9 cellular contexts compared by ENCODE assay signal in the genomic region with DNA sequence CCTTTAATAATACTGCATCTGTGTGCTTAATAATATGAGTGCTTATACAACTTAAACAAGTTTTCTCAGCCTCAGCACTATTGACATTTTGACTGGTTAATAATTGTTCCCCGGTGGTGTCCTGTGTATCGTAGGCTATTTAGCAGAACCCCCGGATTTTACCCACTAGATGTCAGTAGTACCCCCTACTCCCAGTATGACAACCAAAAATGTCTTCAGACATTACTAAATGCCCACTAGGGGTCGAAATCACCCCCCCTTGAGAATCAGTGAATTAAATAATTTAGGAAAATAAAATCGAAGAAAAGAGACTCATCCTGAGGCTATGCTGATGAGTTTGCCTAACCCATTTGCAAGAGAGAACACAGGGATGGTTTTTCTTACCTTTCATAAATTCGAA.
DNase-seq lines count a peak whose midpoint lies in the region; ATAC-seq and TF ChIP-seq lines count a peak whose summit lies in the region.
"Had no signal": no experiment of that assay in that cellular context is flagged by ENCODE, and none has a peak within 500 bp of the region (broad histone marks: within the 10 kb centered on the region; RNA-seq: fewer than 3 reads in every experiment).

No MANE protein-coding gene starts in this region.

- H3K27me3 ChIP-seq in liver (ENCODE audit: control insufficient read depth in 4 of 4, insufficient read depth in 4 of 4, low read length in 3 of 4) = peaks cover 0 to 3% (median 0%) of the 10 kb centered on the region in 4 donors
- H3K27me3 ChIP-seq in brain microvascular endothelial cell (replicated peaks) = no peaks in the 10 kb centered on the region

- in situ Hi-C loops in brain microvascular endothelial cell (cut with HindIII; ENCODE audit: low pct_ligation_motif_present, low sequenced_read_pairs) = no loop called here

- no peak overlapping the region for H3K4me3 ChIP-seq in liver (ENCODE audit: low read depth in 1 of 3, low read length in 3 of 3)
- H3K4me3 ChIP-seq in lower leg skin (ENCODE audit: low read depth, poor library complexity, severe bottlenecking) = no peak overlapping the region
- no peak overlapping the region for H3K4me3 ChIP-seq in brain microvascular endothelial cell (ENCODE audit: low read depth, low read length)

- intact Hi-C loops in lower leg skin (cut with DNase I; ENCODE audit: low total_unique reads) = loop anchor here (10.0 kb wide), 1 partner anchor 231 kb away; no protein-coding TSS in a partner anchor

- TF ChIP-seq CTCF in liver (IDR thresholded peaks at IDR 0.05; ENCODE audit: low read depth, low read length, missing input control) (peak; percentile 17), lower leg skin (IDR thresholded peaks at IDR 0.05) (no peak), brain microvascular endothelial cell (IDR thresholded peaks at IDR 0.05; ENCODE audit: low read depth, low read length, missing control alignments) (no peak)

- H3K27ac ChIP-seq in liver (ENCODE audit: low read depth in 1 of 2, low read length in 2 of 2) = no peak overlapping the region
- no peak overlapping the region for H3K27ac ChIP-seq in brain microvascular endothelial cell
- H3K27ac ChIP-seq: epithelial cell of prostate had no signal

- WGBS in liver = 24% methylated on average over 6 of the region's 6 CpGs
- WGBS in lower leg skin, 2 donors = 39 to 44% methylated on average over 6 of the region's 6 CpGs

- ATAC-seq in GM18511 (IDR thresholded peaks at IDR 0.05; ENCODE audit: unreplicated experiment) (peak; percentile 95), HG02623 (IDR thresholded peaks at IDR 0.05; ENCODE audit: unreplicated experiment) (peak; percentile 64), HG02571 (IDR thresholded peaks at IDR 0.05; ENCODE audit: unreplicated experiment) (no peak)

- no peak overlapping the region for H3K9ac ChIP-seq in liver (ENCODE audit: low read depth in 1 of 2, low read length in 2 of 2)

- DNase-seq in NCI-H69 (lab: John Stamatoyannopoulos, UW) (peak; percentile 65), NCI-H1417 treated with DMSO at 0.1 percent for 48 hours (lab: John Stamatoyannopoulos, UW) (no peak), lower leg skin (ENCODE audit: low spot score in 2 of 2) (no peak), brain microvascular endothelial cell (no peak)

- TF ChIP-seq RAD21 in liver (IDR thresholded peaks at IDR 0.05) = peak; percentile 50 to 51

- no peaks in the 10 kb centered on the region for H3K4me1 ChIP-seq in liver (ENCODE audit: control insufficient read depth in 4 of 4, insufficient read depth in 4 of 4, low read length in 3 of 4)

- H3K36me3 ChIP-seq in liver (ENCODE audit: control insufficient read depth in 4 of 4, insufficient read depth in 3 of 4, low read depth in 1 of 4, low read length in 3 of 4) (no peaks in the 10 kb centered on the region), brain microvascular endothelial cell (replicated peaks) (no peaks in the 10 kb centered on the region)

- no peaks in the 10 kb centered on the region for H3K9me3 ChIP-seq in liver (ENCODE audit: control insufficient read depth in 4 of 4, low read length in 3 of 4)

- TF ChIP-seq POLR2A in lower leg skin (IDR thresholded peaks at IDR 0.05) = no peak

TF ChIP-seq in liver, 16 proteins besides CTCF, POLR2A, EP300 and RAD21:
- TF ChIP-seq, protein P1, sequence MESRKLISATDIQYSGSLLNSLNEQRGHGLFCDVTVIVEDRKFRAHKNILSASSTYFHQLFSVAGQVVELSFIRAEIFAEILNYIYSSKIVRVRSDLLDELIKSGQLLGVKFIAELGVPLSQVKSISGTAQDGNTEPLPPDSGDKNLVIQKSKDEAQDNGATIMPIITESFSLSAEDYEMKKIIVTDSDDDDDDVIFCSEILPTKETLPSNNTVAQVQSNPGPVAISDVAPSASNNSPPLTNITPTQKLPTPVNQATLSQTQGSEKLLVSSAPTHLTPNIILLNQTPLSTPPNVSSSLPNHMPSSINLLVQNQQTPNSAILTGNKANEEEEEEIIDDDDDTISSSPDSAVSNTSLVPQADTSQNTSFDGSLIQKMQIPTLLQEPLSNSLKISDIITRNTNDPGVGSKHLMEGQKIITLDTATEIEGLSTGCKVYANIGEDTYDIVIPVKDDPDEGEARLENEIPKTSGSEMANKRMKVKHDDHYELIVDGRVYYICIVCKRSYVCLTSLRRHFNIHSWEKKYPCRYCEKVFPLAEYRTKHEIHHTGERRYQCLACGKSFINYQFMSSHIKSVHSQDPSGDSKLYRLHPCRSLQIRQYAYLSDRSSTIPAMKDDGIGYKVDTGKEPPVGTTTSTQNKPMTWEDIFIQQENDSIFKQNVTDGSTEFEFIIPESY (IDR thresholded peaks at IDR 0.05) = no peak
- no peak for TF ChIP-seq EGR1 (IDR thresholded peaks at IDR 0.05; ENCODE audit: low read depth in 2 of 2)
- TF ChIP-seq, protein P2, sequence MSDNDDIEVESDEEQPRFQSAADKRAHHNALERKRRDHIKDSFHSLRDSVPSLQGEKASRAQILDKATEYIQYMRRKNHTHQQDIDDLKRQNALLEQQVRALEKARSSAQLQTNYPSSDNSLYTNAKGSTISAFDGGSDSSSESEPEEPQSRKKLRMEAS (IDR thresholded peaks at IDR 0.05) = no peak
- TF ChIP-seq, protein P3, sequence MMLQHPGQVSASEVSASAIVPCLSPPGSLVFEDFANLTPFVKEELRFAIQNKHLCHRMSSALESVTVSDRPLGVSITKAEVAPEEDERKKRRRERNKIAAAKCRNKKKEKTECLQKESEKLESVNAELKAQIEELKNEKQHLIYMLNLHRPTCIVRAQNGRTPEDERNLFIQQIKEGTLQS (IDR thresholded peaks at IDR 0.05) = no peak
- no peak for TF ChIP-seq YY1 (IDR thresholded peaks at IDR 0.05)
- no peak for TF ChIP-seq HNF4G (IDR thresholded peaks at IDR 0.05)
- TF ChIP-seq NR2F2 (IDR thresholded peaks at IDR 0.05) = no peak
- TF ChIP-seq RXRA (IDR thresholded peaks at IDR 0.05) = no peak
- TF ChIP-seq, protein P4, sequence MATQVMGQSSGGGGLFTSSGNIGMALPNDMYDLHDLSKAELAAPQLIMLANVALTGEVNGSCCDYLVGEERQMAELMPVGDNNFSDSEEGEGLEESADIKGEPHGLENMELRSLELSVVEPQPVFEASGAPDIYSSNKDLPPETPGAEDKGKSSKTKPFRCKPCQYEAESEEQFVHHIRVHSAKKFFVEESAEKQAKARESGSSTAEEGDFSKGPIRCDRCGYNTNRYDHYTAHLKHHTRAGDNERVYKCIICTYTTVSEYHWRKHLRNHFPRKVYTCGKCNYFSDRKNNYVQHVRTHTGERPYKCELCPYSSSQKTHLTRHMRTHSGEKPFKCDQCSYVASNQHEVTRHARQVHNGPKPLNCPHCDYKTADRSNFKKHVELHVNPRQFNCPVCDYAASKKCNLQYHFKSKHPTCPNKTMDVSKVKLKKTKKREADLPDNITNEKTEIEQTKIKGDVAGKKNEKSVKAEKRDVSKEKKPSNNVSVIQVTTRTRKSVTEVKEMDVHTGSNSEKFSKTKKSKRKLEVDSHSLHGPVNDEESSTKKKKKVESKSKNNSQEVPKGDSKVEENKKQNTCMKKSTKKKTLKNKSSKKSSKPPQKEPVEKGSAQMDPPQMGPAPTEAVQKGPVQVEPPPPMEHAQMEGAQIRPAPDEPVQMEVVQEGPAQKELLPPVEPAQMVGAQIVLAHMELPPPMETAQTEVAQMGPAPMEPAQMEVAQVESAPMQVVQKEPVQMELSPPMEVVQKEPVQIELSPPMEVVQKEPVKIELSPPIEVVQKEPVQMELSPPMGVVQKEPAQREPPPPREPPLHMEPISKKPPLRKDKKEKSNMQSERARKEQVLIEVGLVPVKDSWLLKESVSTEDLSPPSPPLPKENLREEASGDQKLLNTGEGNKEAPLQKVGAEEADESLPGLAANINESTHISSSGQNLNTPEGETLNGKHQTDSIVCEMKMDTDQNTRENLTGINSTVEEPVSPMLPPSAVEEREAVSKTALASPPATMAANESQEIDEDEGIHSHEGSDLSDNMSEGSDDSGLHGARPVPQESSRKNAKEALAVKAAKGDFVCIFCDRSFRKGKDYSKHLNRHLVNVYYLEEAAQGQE (IDR thresholded peaks at IDR 0.05) = no peak
- TF ChIP-seq GABPA (IDR thresholded peaks at IDR 0.05 in 1 of 2, conservative IDR thresholded peaks at IDR 0.05 in 1 of 2) = no peak
- no peak for TF ChIP-seq SP1 (IDR thresholded peaks at IDR 0.05)
- no peak for TF ChIP-seq TAF1 (conservative IDR thresholded peaks at IDR 0.05)
- no peak for TF ChIP-seq FOXA1 (IDR thresholded peaks at IDR 0.05)
- TF ChIP-seq JUND (IDR thresholded peaks at IDR 0.05) = no peak
- no peak for TF ChIP-seq HNF4A (conservative IDR thresholded peaks at IDR 0.05)
- no peak for TF ChIP-seq FOXA2 (IDR thresholded peaks at IDR 0.05)
TF ChIP-seq in liver: peak in this region for 0.
